ENCODE assay signal across 8 cellular contexts in genomic region chr6:26383624-26384417, GRCh38. TPM values are rescaled to one million over a fixed set of nuclear protein-coding genes. Genes with fewer than 3 reads are reported as not detected.
A peak's percentile ranks its signal among the peaks of the same experiment; 100 is the strongest.
DNase-seq lines count a peak whose midpoint lies in the region; ATAC-seq, FAIRE-seq and TF ChIP-seq lines count a peak whose summit lies in the region.

No MANE protein-coding gene starts in this region.

- peak overlapping the region; percentile 97 to 100 (median 98) for H3K4me3 Mint-ChIP-seq in naive B cell

- ATAC-seq in DND-41 (ENCODE audit: insufficient read depth, low read depth) (peak; percentile 53), HG03521 (IDR thresholded peaks at IDR 0.05; ENCODE audit: unreplicated experiment) (peak; percentile 18), naive B cell (ENCODE audit: low read depth in 2 of 2) (peak; percentile 14 to 26), GM21515 (IDR thresholded peaks at IDR 0.05; ENCODE audit: unreplicated experiment) (no peak)

- peak overlapping the region; percentile 98 for H3K4me2 ChIP-seq in DND-41 (ENCODE audit: insufficient read depth, low read length)
- H3K4me2 ChIP-seq in endothelial cell of umbilical vein (ENCODE audit: insufficient read depth, low read length), result peak overlapping the region; percentile 47

- no peak for TF ChIP-seq POLR2A in endothelial cell of umbilical vein (IDR thresholded peaks at IDR 0.05; ENCODE audit: low read depth, low read length)

- CTCF ChIA-PET in endothelial cell of umbilical vein (lab: Charles Lee), result interaction anchor here (1.2 to 2.1 kb wide), 4 partner anchors 10 to 44 kb away, joined by 3 to 9 read pairs (median 6); no protein-coding TSS in a partner anchor

- TF ChIP-seq CTCF in DND-41 (IDR thresholded peaks at IDR 0.05; ENCODE audit: borderline replicate concordance, extremely low read depth, low read length, poor library complexity, severe bottlenecking) (no peak), endothelial cell of umbilical vein (IDR thresholded peaks at IDR 0.05; ENCODE audit: extremely low read depth in 1 of 2, insufficient read depth in 1 of 2, low read depth in 1 of 2, low read length in 2 of 2) (no peak), GM13976 (IDR thresholded peaks at IDR 0.05; ENCODE audit: borderline replicate concordance, control extremely low read depth, extremely low read depth, insufficient read depth, missing control alignments) (no peak)

- peak overlapping the region; percentile 71 for H3K27ac ChIP-seq in DND-41 (ENCODE audit: low read length)
- peak overlapping the region; percentile 56 for H3K27ac ChIP-seq in endothelial cell of umbilical vein (ENCODE audit: insufficient read depth, low read depth, low read length)

- H3K9ac ChIP-seq in DND-41 (ENCODE audit: low read depth, low read length), result peak overlapping the region; percentile 70
- H3K9ac ChIP-seq in endothelial cell of umbilical vein (replicated peaks; ENCODE audit: extremely low read depth, insufficient read depth, low read length), result peak overlapping the region; percentile 91

- H3K9me3 ChIP-seq in DND-41 (ENCODE audit: insufficient read depth, low read length, severe bottlenecking) (no peaks in the 10 kb centered on the region), endothelial cell of umbilical vein (replicated peaks; ENCODE audit: control insufficient read depth, insufficient read depth, low read length) (no peaks in the 10 kb centered on the region)

- BruUV-seq in endothelial cell of umbilical vein (replicated peaks; lab: Mats Ljungman, UMichigan), result TSS peak; percentile 34

- H3K36me3 ChIP-seq in DND-41 (ENCODE audit: insufficient read depth, low read length) (peaks cover 16% of the 10 kb centered on the region), endothelial cell of umbilical vein (ENCODE audit: control insufficient read depth in 2 of 2, extremely low read depth in 1 of 2, insufficient read depth in 2 of 2, low read length in 2 of 2) (no peaks in the 10 kb centered on the region)

- H3K9me3 Mint-ChIP-seq in naive B cell, result no peaks in the 10 kb centered on the region

- FAIRE-seq in endothelial cell of umbilical vein (lab: Jason Lieb, UNC), result peak; percentile 80

- H4K20me1 ChIP-seq in DND-41 (ENCODE audit: insufficient read depth, low read length) (no peaks in the 10 kb centered on the region), endothelial cell of umbilical vein (replicated peaks; ENCODE audit: control insufficient read depth, extremely low read depth, insufficient read depth, low read length) (no peaks in the 10 kb centered on the region)

- peaks cover 0 to 24% of the 10 kb centered on the region in 2 donors for H3K36me3 Mint-ChIP-seq in naive B cell

- peak overlapping the region; percentile 96 to 100 (median 99) for H3K27ac Mint-ChIP-seq in naive B cell

- DNase-seq in DND-41 (peak; percentile 44), T-helper 9 cell (peak; percentile 5), endothelial cell of umbilical vein (ENCODE audit: low read depth, low spot score) (peak; percentile 41), naive B cell (no peak), GM13976 (ENCODE audit: low spot score) (no peak), GDM1 (lab: John Stamatoyannopoulos, UW) (no peak)

- peaks cover 61 to 67% (median 65%) of the 10 kb centered on the region in 3 donors for H3K4me1 Mint-ChIP-seq in naive B cell

- intact Hi-C loops in endothelial cell of umbilical vein (cut with micrococcal nuclease), result loop anchor here (1.0 kb wide), 1 partner anchor 73 kb away; the partner anchor contains the start of gene BTN2A1

- H3K27me3 ChIP-seq in DND-41 (ENCODE audit: insufficient read depth, low read length, poor library complexity) (no peaks in the 10 kb centered on the region), endothelial cell of umbilical vein (ENCODE audit: control insufficient read depth in 2 of 2, insufficient read depth in 2 of 2, low read length in 2 of 2) (no peaks in the 10 kb centered on the region)

- H3K4me1 ChIP-seq in DND-41 (ENCODE audit: insufficient read depth, low read length) (peaks cover 29% of the 10 kb centered on the region), endothelial cell of umbilical vein (ENCODE audit: control insufficient read depth, extremely low read depth, insufficient read depth, low read length) (peaks cover 7% of the 10 kb centered on the region)

- dilution Hi-C loops in endothelial cell of umbilical vein (cut with MboI; ENCODE audit: extremely low pct_ligation_motif_present, low sequenced_read_pairs), result no loop called here

- in situ Hi-C loops in GM13976 (cut with MboI; ENCODE audit: low sequenced_read_pairs, unreplicated experiment), result no loop called here

- H3K4me3 ChIP-seq in DND-41 (ENCODE audit: low read depth in 1 of 2, low read length in 2 of 2), result peak overlapping the region; percentile 47 to 70
- peak overlapping the region; percentile 59 to 87 (median 67) for H3K4me3 ChIP-seq in endothelial cell of umbilical vein (replicated peaks in 1 of 3; ENCODE audit: insufficient read depth in 1 of 3, low read depth in 1 of 3, low read length in 3 of 3)

- H3K79me2 ChIP-seq in DND-41 (ENCODE audit: insufficient read depth, low read length) (peaks cover 9% of the 10 kb centered on the region), endothelial cell of umbilical vein (ENCODE audit: control insufficient read depth, insufficient read depth, low read length) (no peaks in the 10 kb centered on the region)

- POLR2A ChIA-PET in endothelial cell of umbilical vein (lab: Charles Lee), result no interaction called here

- no peaks in the 10 kb centered on the region for H3K9me1 ChIP-seq in endothelial cell of umbilical vein (replicated peaks; ENCODE audit: control insufficient read depth, extremely low read depth, insufficient read depth, low read length)

- H2AFZ ChIP-seq in DND-41 (ENCODE audit: low read depth, low read length) (peak overlapping the region; percentile 81), endothelial cell of umbilical vein (ENCODE audit: low read depth, low read length) (peak overlapping the region; percentile 89)

- H3K27me3 Mint-ChIP-seq in naive B cell, result no peaks in the 10 kb centered on the region

TF ChIP-seq in endothelial cell of umbilical vein, 7 proteins besides CTCF, POLR2A, EP300 and RAD21:
- TF ChIP-seq JUN (IDR thresholded peaks at IDR 0.05; ENCODE audit: borderline replicate concordance, insufficient read depth, insufficient read length, low read depth), result no peak
- TF ChIP-seq MYC (IDR thresholded peaks at IDR 0.05; ENCODE audit: low read depth, low read length), result no peak
- TF ChIP-seq POLR2AphosphoS5 (IDR thresholded peaks at IDR 0.05; ENCODE audit: insufficient read depth, low read depth, low read length), result no peak
TF ChIP-seq in endothelial cell of umbilical vein: peak in this region for 0.

RNA-seq across cellular contexts. Expression of gene BTN2A2, which starts 0.9 kb away (rescaled TPM):
- total RNA-seq in endothelial cell of umbilical vein, result 13.2 and 18.4 TPM in 2 replicates
- polyA plus RNA-seq in endothelial cell of umbilical vein, result 13.4 and 15.3 TPM in 2 replicates
- polyA plus RNA-seq in endothelial cell of umbilical vein (2011; cell fraction: cytosol; rRNA removed), result 12.6 and 12.7 TPM in 2 replicates
- 44.7 and 51.3 TPM in 2 replicates for polyA plus RNA-seq in endothelial cell of umbilical vein (2011; cell fraction: nucleus; rRNA removed)
- polyA plus RNA-seq in endothelial cell of umbilical vein (2012), result 13.8 TPM in 2 replicates
- 37.5 and 40.9 TPM in 2 replicates for polyA minus RNA-seq in endothelial cell of umbilical vein
- polyA minus RNA-seq in endothelial cell of umbilical vein (2011; cell fraction: cytosol; rRNA and poly(A)+ RNA removed), result not detected
- 32.4 and 37.7 TPM in 2 replicates for polyA minus RNA-seq in endothelial cell of umbilical vein (2011; cell fraction: nucleus; rRNA and poly(A)+ RNA removed)
- polyA plus RNA-seq in naive B cell (ENCODE audit: low read depth in 6 of 6), result 10 to 100 TPM; 37.9 to 63.8 (median 45.1) TPM

RNA-seq across cellular contexts. Expression of gene BTN3A1, which starts 18.3 kb away (rescaled TPM):
- 9.0 and 12.1 TPM in 2 replicates for total RNA-seq in endothelial cell of umbilical vein
- polyA plus RNA-seq in endothelial cell of umbilical vein, result 6.8 and 7.6 TPM in 2 replicates
- polyA plus RNA-seq in endothelial cell of umbilical vein (2011; cell fraction: cytosol; rRNA removed), result 7.5 and 7.8 TPM in 2 replicates
- polyA plus RNA-seq in endothelial cell of umbilical vein (2011; cell fraction: nucleus; rRNA removed), result 33.7 and 33.9 TPM in 2 replicates
- polyA plus RNA-seq in endothelial cell of umbilical vein (2012), result 8.8 and 10.9 TPM in 2 replicates
- polyA minus RNA-seq in endothelial cell of umbilical vein, result 26.7 and 31.1 TPM in 2 replicates
- polyA minus RNA-seq in endothelial cell of umbilical vein (2011; cell fraction: cytosol; rRNA and poly(A)+ RNA removed), result 4.3 TPM
- polyA minus RNA-seq in endothelial cell of umbilical vein (2011; cell fraction: nucleus; rRNA and poly(A)+ RNA removed), result 6.7 and 9.7 TPM in 2 replicates
- polyA plus RNA-seq in naive B cell (ENCODE audit: low read depth in 6 of 6), result 10 to 100 TPM; 14.0 to 30.0 (median 19.2) TPM

RNA-seq across cellular contexts. Expression of gene BTN3A2, which starts 18.8 kb away (rescaled TPM):
- total RNA-seq in endothelial cell of umbilical vein, result 14.2 and 17.9 TPM in 2 replicates
- polyA plus RNA-seq in endothelial cell of umbilical vein (6.4 and 8.6 TPM in 2 replicates), naive B cell (ENCODE audit: low read depth in 6 of 6) (100 to 1,000 TPM in 1 of 6 donors, 10 to 100 TPM in 5; 26.7 to 112 (median 51.7) TPM)
- 12.7 and 12.9 TPM in 2 replicates for polyA plus RNA-seq in endothelial cell of umbilical vein (2011; cell fraction: cytosol; rRNA removed)
- 16.0 and 20.4 TPM in 2 replicates for polyA plus RNA-seq in endothelial cell of umbilical vein (2011; cell fraction: nucleus; rRNA removed)
- polyA plus RNA-seq in endothelial cell of umbilical vein (2012), result 10.0 and 11.5 TPM in 2 replicates
- polyA minus RNA-seq in endothelial cell of umbilical vein, result 18.8 and 27.3 TPM in 2 replicates
- polyA minus RNA-seq in endothelial cell of umbilical vein (2011; cell fraction: cytosol; rRNA and poly(A)+ RNA removed), result 8.3 TPM
- polyA minus RNA-seq in endothelial cell of umbilical vein (2011; cell fraction: nucleus; rRNA and poly(A)+ RNA removed), result 7.5 and 10.5 TPM in 2 replicates

RNA-seq across cellular contexts. Expression of gene BTN3A3, which starts 56.5 kb away (rescaled TPM):
- 7.5 and 10.9 TPM in 2 replicates for total RNA-seq in endothelial cell of umbilical vein
- 5.9 and 8.1 TPM in 2 replicates for polyA plus RNA-seq in endothelial cell of umbilical vein
- 8.5 and 9.0 TPM in 2 replicates for polyA plus RNA-seq in endothelial cell of umbilical vein (2011; cell fraction: cytosol; rRNA removed)
- polyA plus RNA-seq in endothelial cell of umbilical vein (2011; cell fraction: nucleus; rRNA removed), result 29.1 and 32.3 TPM in 2 replicates
- 9.6 and 11.4 TPM in 2 replicates for polyA plus RNA-seq in endothelial cell of umbilical vein (2012)
- 15.9 and 27.7 TPM in 2 replicates for polyA minus RNA-seq in endothelial cell of umbilical vein
- 8.6 TPM for polyA minus RNA-seq in endothelial cell of umbilical vein (2011; cell fraction: cytosol; rRNA and poly(A)+ RNA removed)
- polyA minus RNA-seq in endothelial cell of umbilical vein (2011; cell fraction: nucleus; rRNA and poly(A)+ RNA removed), result 11.5 and 12.1 TPM in 2 replicates
- 10 to 100 TPM; 20.3 to 39.2 (median 27.3) TPM for polyA plus RNA-seq in naive B cell (ENCODE audit: low read depth in 6 of 6)

Comparison
In these comparisons a context has a peak if more than half of its experiments do, and no peak if none do; other contexts are left out.
1. DNase-seq: peak in DND-41 (single experiment), T-helper 9 cell (single experiment) and endothelial cell of umbilical vein (single experiment); none in naive B cell (single experiment), GM13976 (single experiment) and GDM1 (single experiment).